10 cellular contexts compared by ENCODE assay signal in the genomic region with DNA sequence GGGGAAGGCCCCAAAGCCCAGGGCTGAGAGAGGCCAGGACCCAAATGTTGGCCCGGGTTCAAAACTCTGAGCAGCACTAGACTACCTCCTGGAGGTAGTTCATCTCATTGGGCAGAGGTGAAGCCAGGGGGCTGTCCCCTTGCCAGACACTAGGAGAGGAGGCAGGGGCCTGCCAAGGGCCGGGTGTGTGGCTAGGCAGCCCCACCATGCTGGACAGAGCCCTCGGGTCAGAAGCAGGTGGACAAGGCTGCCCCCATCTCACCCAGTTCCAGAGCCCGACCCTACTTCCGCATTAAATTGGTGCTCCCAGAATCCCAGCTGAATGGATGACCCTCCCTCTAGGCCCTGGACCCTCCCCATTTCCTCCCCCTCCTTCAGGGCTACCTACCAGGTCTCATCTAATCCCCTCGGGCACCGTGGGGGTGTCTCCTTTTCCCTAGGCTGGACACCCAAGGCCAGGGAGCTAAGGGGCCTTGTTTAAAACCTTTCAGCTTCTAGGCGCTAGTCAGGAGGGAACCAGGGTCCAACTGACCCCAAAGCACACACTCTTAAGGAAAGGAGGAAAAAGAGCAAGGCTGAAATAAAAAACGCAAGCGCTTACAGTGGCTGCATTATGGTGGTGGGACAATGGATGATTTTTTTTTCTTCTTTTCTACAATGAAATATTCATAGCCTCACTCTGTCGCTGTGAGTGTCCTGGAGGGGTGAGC.
DNase-seq lines count a peak whose midpoint lies in the region; ATAC-seq and TF ChIP-seq lines count a peak whose summit lies in the region.
"Had no signal": no experiment of that assay in that cellular context is flagged by ENCODE, and none has a peak within 500 bp of the region (broad histone marks: within the 10 kb centered on the region; RNA-seq: fewer than 3 reads in every experiment).

No MANE protein-coding gene starts in this region.

- no peaks in the 10 kb centered on the region for H3K36me3 Mint-ChIP-seq in natural killer cell

- H3K4me3 ChIP-seq in A673 (ENCODE audit: low read depth, low read length, poor library complexity, severe bottlenecking) (peak overlapping the region; percentile 50), HAP-1 (peak overlapping the region; percentile 34), ascending aorta (peak overlapping the region; percentile 54 to 60), left lung (peak overlapping the region in 1 of 2 donors; percentile 30)

- peaks cover 40% of the 10 kb centered on the region for H3K4me1 ChIP-seq in A673 (ENCODE audit: insufficient read depth, low read length, poor library complexity, severe bottlenecking)
- H3K4me1 ChIP-seq in HAP-1 = no peaks in the 10 kb centered on the region
- peaks cover 0 to 6% of the 10 kb centered on the region in 2 donors for H3K4me1 ChIP-seq in ascending aorta
- H3K4me1 ChIP-seq in left lung = peaks cover 0 to 3% of the 10 kb centered on the region in 2 donors

- CTCF ChIA-PET in A673 (lab: Charles Lee) = no interaction called here

- H3K27ac Mint-ChIP-seq in natural killer cell = no peak overlapping the region

- peak overlapping the region; percentile 65 for H3K4me3 Mint-ChIP-seq in natural killer cell

- intact Hi-C loops in A673 (cut with micrococcal nuclease; ENCODE audit: unreplicated experiment) = no loop called here
- intact Hi-C loops in ascending aorta (cut with DNase I) = loop anchor here (5.0 kb wide), 2 partner anchors 70 to 265 kb away; a partner anchor contains a TSS
- intact Hi-C loops in natural killer cell (cut with micrococcal nuclease) = no loop called here
- intact Hi-C loops in left lung (cut with DNase I) = no loop called here

- no peaks in the 10 kb centered on the region for H3K36me3 ChIP-seq in A673 (ENCODE audit: insufficient read depth, low read length, poor library complexity, severe bottlenecking)
- H3K36me3 ChIP-seq in HAP-1 (replicated peaks) = no peaks in the 10 kb centered on the region
- H3K36me3 ChIP-seq in ascending aorta = no peaks in the 10 kb centered on the region
- no peaks in the 10 kb centered on the region for H3K36me3 ChIP-seq in left lung
- H3K36me3 ChIP-seq: brain microvascular endothelial cell had no signal

- in situ Hi-C loops in HAP-1 (cut with MboI; ENCODE audit: low sequenced_read_pairs) = no loop called here

- ATAC-seq in natural killer cell = no peak
- ATAC-seq in GM19467 (IDR thresholded peaks at IDR 0.05; ENCODE audit: unreplicated experiment) = no peak
- no peak for ATAC-seq in left lung

- POLR2A ChIA-PET in A673 (lab: Charles Lee; ENCODE audit: low non-redundant PET) = interaction anchor here (0.6 kb wide), 1 partner anchor 17 kb away, joined by 3 read pairs; no protein-coding TSS in a partner anchor

- peak overlapping the region; percentile 42 for H3K27ac ChIP-seq in A673 (ENCODE audit: low read depth, low read length, poor library complexity, severe bottlenecking)
- no peak overlapping the region for H3K27ac ChIP-seq in ascending aorta
- no peak overlapping the region for H3K27ac ChIP-seq in left lung
- H3K27ac ChIP-seq: brain microvascular endothelial cell had no signal

- peaks cover 0 to 5% of the 10 kb centered on the region in 2 donors for H3K4me1 Mint-ChIP-seq in natural killer cell

- peaks cover 0 to 19% of the 10 kb centered on the region in 2 donors for H3K27me3 Mint-ChIP-seq in natural killer cell (ENCODE audit: low read depth in 2 of 2)

- H3K9me3 ChIP-seq in A673 (ENCODE audit: low read depth, low read length, poor library complexity, severe bottlenecking) (no peaks in the 10 kb centered on the region), HAP-1 (no peaks in the 10 kb centered on the region), ascending aorta (no peaks in the 10 kb centered on the region), left lung (no peaks in the 10 kb centered on the region)

- BruUV-seq in A673 (replicated peaks; lab: Mats Ljungman, UMichigan) = TSS peak; percentile 59

- no peak for TF ChIP-seq CTCF in A673 (conservative IDR thresholded peaks at IDR 0.05; ENCODE audit: low read depth, low read length)
- no peak for TF ChIP-seq CTCF in ascending aorta (IDR thresholded peaks at IDR 0.05)
- no peak for TF ChIP-seq CTCF in natural killer cell (IDR thresholded peaks at IDR 0.05)
- TF ChIP-seq CTCF in left lung (IDR thresholded peaks at IDR 0.05) = no peak

- no peaks in the 10 kb centered on the region for H3K9me3 Mint-ChIP-seq in natural killer cell

- DNase-seq in A673 (ENCODE audit: low spot score) = no peak
- no peak for DNase-seq in HAP-1 (ENCODE audit: low spot score in 2 of 2)
- DNase-seq in ascending aorta (ENCODE audit: low spot score in 2 of 2) = no peak
- no peak for DNase-seq in natural killer cell
- no peak for DNase-seq in NCI-H2171 (lab: John Stamatoyannopoulos, UW)
- DNase-seq in NCI-H345 treated with DMSO at 0.1 percent for 48 hours (lab: John Stamatoyannopoulos, UW; ENCODE audit: unreplicated experiment) = no peak
- no peak for DNase-seq in left lung
- DNase-seq: brain microvascular endothelial cell, left ventricle myocardium superior had no signal

- H3K27me3 ChIP-seq in A673 (replicated peaks; ENCODE audit: insufficient read depth, low read depth, low read length, poor library complexity) (no peaks in the 10 kb centered on the region), HAP-1 (ENCODE audit: low read depth) (no peaks in the 10 kb centered on the region), ascending aorta (no peaks in the 10 kb centered on the region), left lung (peaks cover 0 to 62% of the 10 kb centered on the region in 2 donors)
